ENCODE assay signal across 12 cellular contexts in the genomic region with DNA sequence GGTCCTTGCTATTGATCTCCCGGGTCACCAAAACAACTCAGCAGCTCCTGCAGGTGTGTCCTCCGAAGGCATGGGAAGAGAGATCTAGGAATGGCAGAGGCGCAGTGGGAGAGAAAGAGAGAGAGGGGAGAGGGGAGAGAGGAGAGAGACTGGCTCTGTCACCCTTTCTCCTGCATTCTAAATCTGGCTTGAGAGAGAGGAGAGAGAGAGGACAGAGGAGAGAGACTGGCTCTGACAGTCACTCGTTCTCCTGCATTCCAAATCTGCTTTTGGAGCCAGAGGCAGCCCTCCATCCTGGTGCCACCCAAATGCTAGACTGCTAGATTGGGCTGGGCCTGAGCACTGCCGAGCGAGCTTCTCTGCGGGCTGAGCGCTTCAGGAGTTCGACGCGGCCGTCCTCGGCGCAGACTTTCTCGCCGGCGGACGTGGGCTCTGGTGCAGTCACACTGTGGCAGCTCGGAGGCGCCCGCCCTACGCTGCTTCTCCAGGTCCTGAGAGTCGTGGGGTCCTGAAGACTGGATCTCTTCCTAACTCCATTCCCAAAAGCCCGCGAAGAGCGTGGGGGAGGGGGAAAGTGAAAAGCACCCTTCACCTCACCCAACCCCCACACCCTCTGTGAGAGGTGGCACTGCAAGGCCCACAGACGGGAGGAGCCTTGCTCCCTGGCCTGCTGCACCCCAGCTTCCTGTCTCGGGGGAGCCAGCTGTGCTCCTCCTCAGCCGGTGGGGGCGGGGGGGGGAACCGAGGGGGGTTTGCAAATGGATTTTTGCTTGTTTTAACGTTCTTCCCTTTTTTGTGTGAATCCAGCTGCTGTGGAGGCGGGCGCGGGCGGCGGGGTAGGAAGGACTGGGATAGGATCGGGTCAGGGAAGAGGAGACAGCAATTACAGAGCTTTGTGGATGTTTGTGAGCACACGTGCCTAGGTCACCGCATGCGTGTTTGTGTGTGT.
DNase-seq lines count a peak whose midpoint lies in the region; ATAC-seq, FAIRE-seq and TF ChIP-seq lines count a peak whose summit lies in the region.
"Had no signal": no experiment of that assay in that cellular context is flagged by ENCODE, and none has a peak within 500 bp of the region (broad histone marks: within the 10 kb centered on the region; RNA-seq: fewer than 3 reads in every experiment).

No MANE protein-coding gene starts in this region.

- H3K4me1 ChIP-seq in H1 (replicated peaks in 1 of 4; ENCODE audit: control insufficient read depth in 3 of 4, insufficient read depth in 4 of 4, low read length in 3 of 4), result peaks cover 8 to 37% (median 23%) of the 10 kb centered on the region in 4 experiments

- peak overlapping the region in 1 of 4 experiments; percentile 15; a peak in 1 of 7 replicates for H3K9ac ChIP-seq in H1 (replicated peaks in 1 of 4; ENCODE audit: extremely low read depth in 1 of 4, low read depth in 3 of 4, low read length in 3 of 4)

- POLR2A ChIA-PET in H1 (lab: Charles Lee; ENCODE audit: partially characterized antibody), result interaction anchor here (0.7 to 1.4 kb wide), 5 partner anchors 216 to 225 kb away, joined by 3 to 5 read pairs (median 4); no protein-coding TSS in a partner anchor

- peak overlapping the region; percentile 34 to 62 (median 58); a peak in 7 of 8 replicates for H3K4me3 ChIP-seq in H1 (ENCODE audit: extremely low read depth in 1 of 4, insufficient read depth in 2 of 4, low read depth in 3 of 4, low read length in 4 of 4)
- H3K4me3 ChIP-seq: esophagus muscularis mucosa had no signal

- no peaks in the 10 kb centered on the region for H3K79me2 ChIP-seq in H1 (ENCODE audit: control insufficient read depth in 1 of 2, insufficient read depth in 2 of 2, low read length in 2 of 2)

- no peak overlapping the region for H2BK120ac ChIP-seq in H1 (replicated peaks; ENCODE audit: low read depth, low read length)

- peaks cover 11% of the 10 kb centered on the region for H3K36me3 Mint-ChIP-seq in neural crest cell (ENCODE audit: low read depth)

- H3K14ac ChIP-seq in H1 (ENCODE audit: insufficient read length), result no peak overlapping the region

- ATAC-seq in GM18498 (IDR thresholded peaks at IDR 0.05; ENCODE audit: unreplicated experiment), result peak; percentile 50
- ATAC-seq in HG03159 (IDR thresholded peaks at IDR 0.05; ENCODE audit: unreplicated experiment), result peak; percentile 63

- peak overlapping the region; percentile 86 to 92 for H3K4me2 ChIP-seq in H1 (ENCODE audit: insufficient read depth in 1 of 2, low read depth in 2 of 2, low read length in 2 of 2)

- H3K27ac ChIP-seq in H1 (ENCODE audit: low read depth, low read length), result no peak overlapping the region
- H3K27ac ChIP-seq: esophagus muscularis mucosa had no signal

- H2AFZ ChIP-seq in H1 (ENCODE audit: low read length), result peak overlapping the region; percentile 37

- TF ChIP-seq CTCF in H1 (IDR thresholded peaks at IDR 0.05; ENCODE audit: control extremely low read depth in 1 of 3, insufficient read depth in 1 of 3, low read depth in 1 of 3, low read length in 3 of 3) (no peak), neural crest cell (conservative IDR thresholded peaks at IDR 0.05) (no peak)

- peak overlapping the region; percentile 24; the same call in 1 of the 2 replicates for H3K18ac ChIP-seq in H1 (ENCODE audit: extremely low read depth, low read length)

- TF ChIP-seq EP300 in H1 (IDR thresholded peaks at IDR 0.05; ENCODE audit: borderline replicate concordance in 1 of 2, low read depth in 2 of 2, low read length in 2 of 2), result no peak

- H3K23me2 ChIP-seq in H1 (ENCODE audit: low read depth, low read length), result peaks cover 14% of the 10 kb centered on the region

- CTCF ChIA-PET in H1 (lab: Charles Lee; ENCODE audit: partially characterized antibody), result interaction anchor here (0.7 to 9.3 kb wide), 14 partner anchors 12 to 995 kb away, joined by 3 to 130 read pairs (median 3); a partner anchor contains a TSS

- no peaks in the 10 kb centered on the region for H3K9me3 Mint-ChIP-seq in neural crest cell
- H3K9me3 Mint-ChIP-seq: T-helper 1 cell treated with Interleukin-12 subunit alpha and Interleukin-12 subunit beta and Interleukin-4 antibody, amounts not matched to agents 30 μg/mL and 1 μg/mL, for 36 hours had no signal

- H3K56ac ChIP-seq in H1 (replicated peaks; ENCODE audit: insufficient read length, low read depth, low read length), result no peak overlapping the region

- peak overlapping the region; percentile 36; the same call in 1 of the 2 replicates for H2BK5ac ChIP-seq in H1 (ENCODE audit: low read depth, low read length)

- H2BK15ac ChIP-seq in H1 (ENCODE audit: low read length), result peak overlapping the region; percentile 53; the same call in 1 of the 2 replicates

- peaks cover 96% of the 10 kb centered on the region for H3K27me3 Mint-ChIP-seq in neural crest cell (ENCODE audit: low read depth)

- H3K4me1 Mint-ChIP-seq in neural crest cell, result peaks cover 44% of the 10 kb centered on the region

- H4K8ac ChIP-seq in H1 (ENCODE audit: extremely low read depth, insufficient read depth, low read length), result no peak overlapping the region

- H3K36me3 ChIP-seq in H1 (ENCODE audit: control insufficient read depth in 2 of 4, insufficient read depth in 4 of 4, low read length in 3 of 4), result no peaks in the 10 kb centered on the region
- H3K36me3 ChIP-seq: esophagus muscularis mucosa had no signal

- no peak overlapping the region for H2BK12ac ChIP-seq in H1 (ENCODE audit: low read depth, low read length)

- H4K5ac ChIP-seq in H1 (ENCODE audit: insufficient read length, low read depth, low read length), result no peak overlapping the region

- H3K4me3 Mint-ChIP-seq in neural crest cell, result peak overlapping the region; percentile 72
- H3K4me3 Mint-ChIP-seq: T-helper 1 cell treated with Interleukin-12 subunit alpha and Interleukin-12 subunit beta and Interleukin-4 antibody, amounts not matched to agents 30 μg/mL and 1 μg/mL, for 36 hours had no signal

- H3K27me3 ChIP-seq in H1 (replicated peaks in 1 of 4; ENCODE audit: control insufficient read depth in 3 of 4, extremely low read depth in 1 of 4, insufficient read depth in 3 of 4, low read length in 3 of 4), result peaks cover 39 to 62% (median 56%) of the 10 kb centered on the region in 4 experiments

- no peak for DNase-seq in H1 (ENCODE audit: low read depth in 1 of 2, low spot score in 2 of 2)
- peak; percentile 12 for DNase-seq in neural crest cell (ENCODE audit: low read depth, low spot score)
- no peak for DNase-seq in NCI-H187 (lab: John Stamatoyannopoulos, UW)
- DNase-seq in NCI-H1694 (lab: John Stamatoyannopoulos, UW), result no peak
- DNase-seq in stimulated activated CD4-positive, alpha-beta T cell treated with anti-CD3 and anti-CD28 coated beads, Interleukin-2, amount 100 ng/mL, for 48 hours, result no peak
- no peak for DNase-seq in NOMO-1 (lab: John Stamatoyannopoulos, UW; ENCODE audit: unreplicated experiment in 2 of 2)
- DNase-seq: activated gamma-delta T cell treated with Interleukin-2 at 50 U/mL for 16 hours, DMS153 had no signal

- peak in 1 of 2 experiments; percentile 1; a peak in 1 of 4 replicates for TF ChIP-seq RAD21 in H1 (IDR thresholded peaks at IDR 0.05 in 1 of 2, conservative IDR thresholded peaks at IDR 0.05 in 1 of 2; ENCODE audit: low read depth in 2 of 2, low read length in 2 of 2)

- no peak overlapping the region for H2AK5ac ChIP-seq in H1 (ENCODE audit: low read depth, low read length)

- no peaks in the 10 kb centered on the region for H3K9me3 ChIP-seq in H1 (ENCODE audit: insufficient read depth in 2 of 2, low read depth in 1 of 2, low read length in 1 of 2)
- H3K9me3 ChIP-seq: esophagus muscularis mucosa had no signal

- no peak for FAIRE-seq in H1 (lab: Jason Lieb, UNC)

- 2% methylated on average over 37 of the region's 41 CpGs; no CpG with 5 or more reads in 1 of the 2 experiments for whole genome bisulfite sequencing in H1 (ENCODE audit: extremely low coverage in 1 of 2, insufficient coverage in 1 of 2, insufficient read length in 1 of 2, insufficient replicate concordance in 2 of 2, low coverage in 1 of 2, low lambda C conversion rate in 2 of 2, missing lambda C conversion rate in 1 of 2), 2 experiments

- no peaks in the 10 kb centered on the region for H3K79me1 ChIP-seq in H1 (ENCODE audit: low read depth, low read length)

- H4K91ac ChIP-seq in H1 (replicated peaks; ENCODE audit: insufficient read length, low read length), result no peak overlapping the region

- no peak overlapping the region for H3K4ac ChIP-seq in H1 (replicated peaks; ENCODE audit: insufficient read length, low read depth, low read length)

- peaks cover 0 to 6% of the 10 kb centered on the region in 2 experiments for H4K20me1 ChIP-seq in H1 (replicated peaks in 1 of 2; ENCODE audit: control insufficient read depth in 1 of 2, insufficient read depth in 2 of 2, low read length in 2 of 2)

- H3K27ac Mint-ChIP-seq in neural crest cell (ENCODE audit: unreplicated experiment), result no peak overlapping the region
- H3K27ac Mint-ChIP-seq: T-helper 1 cell treated with Interleukin-12 subunit alpha and Interleukin-12 subunit beta and Interleukin-4 antibody, amounts not matched to agents 30 μg/mL and 1 μg/mL, for 36 hours had no signal

- no peak overlapping the region for H2BK20ac ChIP-seq in H1 (ENCODE audit: low read length)

- no peak for TF ChIP-seq POLR2A in H1 (IDR thresholded peaks at IDR 0.05; ENCODE audit: control extremely low read depth in 1 of 2, low read depth in 2 of 2, low read length in 2 of 2)

- H3K23ac ChIP-seq in H1 (ENCODE audit: insufficient read length), result no peak overlapping the region

TF ChIP-seq in H1, 55 proteins besides CTCF, POLR2A, EP300 and RAD21 (continues in another document):
- peak; percentile 84 for TF ChIP-seq KDM4A (IDR thresholded peaks at IDR 0.05; ENCODE audit: low read depth, low read length, severe bottlenecking)
- TF ChIP-seq RNF2 (IDR thresholded peaks at IDR 0.05; ENCODE audit: borderline replicate concordance, low read depth, low read length, missing control alignments, poor library complexity, severe bottlenecking), result peak; percentile 34
- TF ChIP-seq BACH1 (IDR thresholded peaks at IDR 0.05; ENCODE audit: low read length), result peak; percentile 44; the same call in 1 of the 2 replicates
- no peak for TF ChIP-seq CTBP2 (IDR thresholded peaks at IDR 0.05; ENCODE audit: borderline replicate concordance, insufficient read depth, insufficient read length, low read length)
- no peak for TF ChIP-seq BRCA1 (IDR thresholded peaks at IDR 0.05; ENCODE audit: low read depth, low read length)
- TF ChIP-seq ASH2L (IDR thresholded peaks at IDR 0.05; ENCODE audit: low read length), result peak; percentile 46
- TF ChIP-seq CREB1 (IDR thresholded peaks at IDR 0.05), result no peak
- TF ChIP-seq, protein P1, sequence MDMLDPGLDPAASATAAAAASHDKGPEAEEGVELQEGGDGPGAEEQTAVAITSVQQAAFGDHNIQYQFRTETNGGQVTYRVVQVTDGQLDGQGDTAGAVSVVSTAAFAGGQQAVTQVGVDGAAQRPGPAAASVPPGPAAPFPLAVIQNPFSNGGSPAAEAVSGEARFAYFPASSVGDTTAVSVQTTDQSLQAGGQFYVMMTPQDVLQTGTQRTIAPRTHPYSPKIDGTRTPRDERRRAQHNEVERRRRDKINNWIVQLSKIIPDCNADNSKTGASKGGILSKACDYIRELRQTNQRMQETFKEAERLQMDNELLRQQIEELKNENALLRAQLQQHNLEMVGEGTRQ (IDR thresholded peaks at IDR 0.05; ENCODE audit: low read length), result no peak
- peak in 1 of 2 experiments; percentile 90; a peak in 2 of 4 replicates for TF ChIP-seq HDAC2 (IDR thresholded peaks at IDR 0.05; ENCODE audit: borderline replicate concordance in 1 of 2, low read depth in 2 of 2, low read length in 2 of 2)
